In genomic region chr9:68710082-68710481, GRCh38 we compare ENCODE assay signal across 1 cellular context.
TF ChIP-seq lines count a peak whose summit lies in the region.

No MANE protein-coding gene starts in this region.

TF ChIP-seq in GM12878, 131 proteins besides CTCF, POLR2A, EP300 and RAD21:
- TF ChIP-seq ATF7 (IDR thresholded peaks at IDR 0.05; ENCODE audit: low read depth) = no peak
- no peak for TF ChIP-seq ELK1 (IDR thresholded peaks at IDR 0.05; ENCODE audit: low read depth, low read length)
- no peak for TF ChIP-seq PBX3 (IDR thresholded peaks at IDR 0.05; ENCODE audit: insufficient replicate concordance, low read depth, low read length)
- TF ChIP-seq MAX (IDR thresholded peaks at IDR 0.05; ENCODE audit: low read depth, low read length) = no peak
